Comparison of ENCODE assay signal across 27 cellular contexts in genomic region chr21:41916888-41917433, GRCh38. TPM values are rescaled to one million over a fixed set of nuclear protein-coding genes. Genes with fewer than 3 reads are reported as not detected.
A peak's percentile ranks its signal among the peaks of the same experiment; 100 is the strongest.
DNase-seq lines count a peak whose midpoint lies in the region; ATAC-seq and TF ChIP-seq lines count a peak whose summit lies in the region.
"Had no signal": no experiment of that assay in that cellular context is flagged by ENCODE, and none has a peak within 500 bp of the region (broad histone marks: within the 10 kb centered on the region; RNA-seq: fewer than 3 reads in every experiment).

No MANE protein-coding gene starts in this region.

- H3K36me3 Mint-ChIP-seq in memory B cell = peaks cover 26% of the 10 kb centered on the region
- peaks cover 6 to 31% (median 22%) of the 10 kb centered on the region in 3 experiments; a peak in 5 of 7 replicates for H3K36me3 Mint-ChIP-seq in H9 (ENCODE audit: insufficient read depth in 1 of 3, low read depth in 3 of 3)

- H4K20me1 ChIP-seq in DOHH2 (ENCODE audit: control insufficient read depth, insufficient read depth, low read depth, low read length) (no peaks in the 10 kb centered on the region), H9 (ENCODE audit: control insufficient read depth, insufficient read depth, insufficient read length) (no peaks in the 10 kb centered on the region)

- H3K27me3 ChIP-seq in DOHH2 (ENCODE audit: control insufficient read depth, low read length) (no peaks in the 10 kb centered on the region), RWPE2 (ENCODE audit: insufficient read depth, poor library complexity, severe bottlenecking) (no peaks in the 10 kb centered on the region), H9 (ENCODE audit: insufficient read depth, low read length) (no peaks in the 10 kb centered on the region)
- H3K27me3 ChIP-seq: SJCRH30, stomach, thyroid gland had no signal

- H3K27ac ChIP-seq in DOHH2 (ENCODE audit: low read depth, low read length) (no peak overlapping the region), RWPE2 (ENCODE audit: poor library complexity, severe bottlenecking) (no peak overlapping the region), H9 (ENCODE audit: insufficient read length, low read depth, low read length) (no peak overlapping the region)
- H3K27ac ChIP-seq: SJCRH30, stomach had no signal

- H3K4me3 ChIP-seq in DOHH2 (ENCODE audit: low read length) (no peak overlapping the region), RWPE2 (ENCODE audit: severe bottlenecking) (no peak overlapping the region)
- H3K4me3 ChIP-seq: HAP-1, SJCRH30, stomach, thyroid gland had no signal

- H4K8ac ChIP-seq in H9 (replicated peaks; ENCODE audit: insufficient read length, low read depth, low read length) = no peak overlapping the region

- H2BK12ac ChIP-seq in H9 (ENCODE audit: insufficient read length, low read depth, low read length) = no peak overlapping the region

- H3K9ac ChIP-seq in H9 (ENCODE audit: extremely low read depth, insufficient read length, low read length) = no peak overlapping the region

- TF ChIP-seq CTCF in DOHH2 (IDR thresholded peaks at IDR 0.05; ENCODE audit: low read depth, low read length, poor library complexity, severe bottlenecking) (peak; percentile 52), GM13976 (IDR thresholded peaks at IDR 0.05; ENCODE audit: borderline replicate concordance, control extremely low read depth, extremely low read depth, insufficient read depth, missing control alignments) (peak; percentile 11), RWPE2 (IDR thresholded peaks at IDR 0.05; ENCODE audit: poor library complexity, severe bottlenecking) (peak; percentile 5), H9 (conservative IDR thresholded peaks at IDR 0.05) (no peak)

- H3K9me3 ChIP-seq in DOHH2 (ENCODE audit: control insufficient read depth, insufficient read depth, low read length) = no peaks in the 10 kb centered on the region
- no peaks in the 10 kb centered on the region for H3K9me3 ChIP-seq in RWPE2 (ENCODE audit: severe bottlenecking)
- H3K9me3 ChIP-seq in H9 (ENCODE audit: control insufficient read depth, low read depth, low read length) = no peaks in the 10 kb centered on the region
- H3K9me3 ChIP-seq: HAP-1, SJCRH30, stomach, thyroid gland had no signal

- no peak for TF ChIP-seq POLR2A in erythroblast (IDR thresholded peaks at IDR 0.05; ENCODE audit: low read length)

- no peak overlapping the region for H3K4me2 ChIP-seq in DOHH2 (ENCODE audit: low read length)
- no peak overlapping the region for H3K4me2 ChIP-seq in H9 (ENCODE audit: insufficient read depth, insufficient read length, low read length)

- H3K56ac ChIP-seq in H9 (ENCODE audit: insufficient read length, low read depth, low read length) = no peak overlapping the region

- no CpG with 5 or more reads among the region's 3 CpGs for WGBS in H9 (ENCODE audit: extremely low coverage, insufficient read length, low lambda C conversion rate)

- H3K4me3 Mint-ChIP-seq in memory B cell = no peak overlapping the region
- no peak overlapping the region for H3K4me3 Mint-ChIP-seq in H9
- H3K4me3 Mint-ChIP-seq: CD4-positive, CD25-positive, alpha-beta regulatory T cell; dendritic cell treated with granulocyte-macrophage colony-stimulating factor and Interleukin-4, amounts not matched to agents 40 ng/mL and 50 ng/mL, for 4 days had no signal

- H3K14ac ChIP-seq in H9 (ENCODE audit: insufficient read depth, low read length) = no peak overlapping the region

- H2BK120ac ChIP-seq in H9 (ENCODE audit: low read depth, low read length, poor library complexity, severe bottlenecking) = no peak overlapping the region

- H3K23ac ChIP-seq in H9 (ENCODE audit: insufficient read length, low read depth, low read length) = no peak overlapping the region

- no peak overlapping the region for H4K5ac ChIP-seq in H9 (ENCODE audit: insufficient read length, low read depth, low read length)

- H3K18ac ChIP-seq in H9 (ENCODE audit: insufficient read length, low read depth, low read length) = no peak overlapping the region

- H4K91ac ChIP-seq in H9 (ENCODE audit: insufficient read length, low read depth, low read length) = no peak overlapping the region

- no peak overlapping the region for H3T11ph ChIP-seq in H9 (ENCODE audit: low read length)

- no peaks in the 10 kb centered on the region for H3K9me3 Mint-ChIP-seq in memory B cell
- H3K9me3 Mint-ChIP-seq in H9 = no peaks in the 10 kb centered on the region; a peak in 1 of 5 replicates
- H3K9me3 Mint-ChIP-seq: CD4-positive, CD25-positive, alpha-beta regulatory T cell; dendritic cell treated with granulocyte-macrophage colony-stimulating factor and Interleukin-4, amounts not matched to agents 40 ng/mL and 50 ng/mL, for 4 days had no signal

- H3K27me3 Mint-ChIP-seq in memory B cell (no peaks in the 10 kb centered on the region), H9 (ENCODE audit: low read depth) (no peaks in the 10 kb centered on the region)
- H3K27me3 Mint-ChIP-seq: CD4-positive, CD25-positive, alpha-beta regulatory T cell; dendritic cell treated with granulocyte-macrophage colony-stimulating factor and Interleukin-4, amounts not matched to agents 40 ng/mL and 50 ng/mL, for 4 days had no signal

- no peak overlapping the region for H2AFZ ChIP-seq in H9 (ENCODE audit: low read length)

- no peak overlapping the region for H2AK5ac ChIP-seq in H9 (ENCODE audit: insufficient read length, low read length)

- H3K27ac Mint-ChIP-seq in memory B cell (peak overlapping the region; percentile 31), H9 (no peak overlapping the region)
- H3K27ac Mint-ChIP-seq: dendritic cell treated with granulocyte-macrophage colony-stimulating factor and Interleukin-4, amounts not matched to agents 40 ng/mL and 50 ng/mL, for 4 days had no signal

- peaks cover 16% of the 10 kb centered on the region for H3K4me1 ChIP-seq in DOHH2 (ENCODE audit: control insufficient read depth, low read length)
- no peaks in the 10 kb centered on the region for H3K4me1 ChIP-seq in RWPE2 (ENCODE audit: insufficient read depth, poor library complexity, severe bottlenecking)
- H3K4me1 ChIP-seq in H9 (ENCODE audit: insufficient read depth, low read length) = no peaks in the 10 kb centered on the region
- H3K4me1 ChIP-seq: HAP-1, SJCRH30, thyroid gland had no signal

- H2BK5ac ChIP-seq in H9 (ENCODE audit: insufficient read length, low read length) = no peak overlapping the region

- H3K4ac ChIP-seq in H9 (ENCODE audit: low read depth, low read length) = no peak overlapping the region

- H2BK20ac ChIP-seq in H9 (ENCODE audit: low read depth, low read length, poor library complexity, severe bottlenecking) = no peak overlapping the region

- DNase-seq in GM13976 (ENCODE audit: low spot score) (no peak), RWPE2 (ENCODE audit: low spot score) (no peak), memory B cell (ENCODE audit: low spot score in 2 of 2) (no peak), H9 (no peak), NCI-H510A (lab: John Stamatoyannopoulos, UW) (no peak), erythroblast (lab: John Stamatoyannopoulos, UW) (no peak)
- DNase-seq: activated CD4-positive, alpha-beta T cell treated with anti-CD3 and anti-CD28 coated beads, Interleukin-2, amount 50 U/mL, for 48 hours; activated T-cell treated with anti-CD3 and anti-CD28 coated beads, Interleukin-2, amount 50 U/mL, for 48 hours; AML-193; CD4-positive, CD25-positive, alpha-beta regulatory T cell; central memory CD4-positive, alpha-beta T cell; DND-41; glutamatergic neuron; MV-4-11; NCI-H187; NCI-H524; NK-92 treated with Interleukin-12 subunit alpha and Interleukin-12 subunit beta, amount 100 ng/mL, for 24 hours; right cardiac atrium; SJCRH30; stimulated activated CD4-positive, alpha-beta T cell treated with anti-CD3 and anti-CD28 coated beads, Interleukin-2, amount 100 ng/mL, for 48 hours; stomach; thyroid gland had no signal

- H3K79me1 ChIP-seq in H9 (ENCODE audit: insufficient read depth, low read depth, low read length, poor library complexity, severe bottlenecking) = no peaks in the 10 kb centered on the region

- in situ Hi-C loops in GM13976 (cut with MboI; ENCODE audit: low sequenced_read_pairs, unreplicated experiment) = no loop called here

- H3K36me3 ChIP-seq in DOHH2 (ENCODE audit: control insufficient read depth, low read length) (peaks cover 32% of the 10 kb centered on the region), RWPE2 (ENCODE audit: low read depth) (peaks cover 29% of the 10 kb centered on the region)

- H3F3A ChIP-seq in DOHH2 (ENCODE audit: control insufficient read depth, insufficient read depth) = peaks cover 8% of the 10 kb centered on the region

- H3K9me2 ChIP-seq in DOHH2 (replicated peaks; ENCODE audit: control insufficient read depth, low read length) = no peaks in the 10 kb centered on the region

- H3K4me1 Mint-ChIP-seq in memory B cell (peaks cover 12% of the 10 kb centered on the region), H9 (no peaks in the 10 kb centered on the region)

- H3K79me2 ChIP-seq in DOHH2 (ENCODE audit: control insufficient read depth, low read length) (no peaks in the 10 kb centered on the region), H9 (ENCODE audit: insufficient read depth, low read length) (no peaks in the 10 kb centered on the region)

- no peaks in the 10 kb centered on the region for H3K23me2 ChIP-seq in H9 (ENCODE audit: insufficient read length, low read depth, low read length, poor library complexity, severe bottlenecking)

- ATAC-seq in RWPE2 (ENCODE audit: low read depth) (no peak), memory B cell (ENCODE audit: low read depth) (no peak), HG03095 (IDR thresholded peaks at IDR 0.05; ENCODE audit: unreplicated experiment) (no peak)
- ATAC-seq: activated CD4-positive, CD25-positive, alpha-beta regulatory T cell treated with anti-CD3 and anti-CD28 coated beads, Interleukin-2, amount 50 U/mL, for 24 hours; right cardiac atrium had no signal

- no peak overlapping the region for H2BK15ac ChIP-seq in H9 (ENCODE audit: low read depth, low read length)

RNA-seq across cellular contexts. Expression of gene C2CD2, which starts 36.9 kb away (rescaled TPM):
- total RNA-seq in H9 (2021) = 11.5 and 14.6 TPM in 2 replicates

RNA-seq across cellular contexts. Expression of gene PRDM15, which starts 37.8 kb away (rescaled TPM):
- total RNA-seq in H9 (2021) = 9.9 TPM in 2 replicates
